Comparison of ENCODE assay signal across 8 cellular contexts in genomic region chr22:41197046-41197807, GRCh38. TPM values are rescaled to one million over a fixed set of nuclear protein-coding genes. Genes with fewer than 3 reads are reported as not detected.
DNase-seq lines count a peak whose midpoint lies in the region; ATAC-seq and TF ChIP-seq lines count a peak whose summit lies in the region.

No MANE protein-coding gene starts in this region.

- no peaks in the 10 kb centered on the region for H3K36me3 Mint-ChIP-seq in neural progenitor cell

- peak overlapping the region; percentile 95 for H2AFZ ChIP-seq in KMS-11 (ENCODE audit: low read depth)
- H2AFZ ChIP-seq in neural progenitor cell (replicated peaks), result peak overlapping the region; percentile 98

- H3K9ac ChIP-seq in KMS-11 (peak overlapping the region; percentile 24; the same call in 1 of the 2 replicates), neural progenitor cell (no peak overlapping the region), stomach smooth muscle (ENCODE audit: low read length in 2 of 2) (peak overlapping the region; percentile 55 to 63)

- H3F3A ChIP-seq in neural progenitor cell (ENCODE audit: low read depth), result peaks cover 22% of the 10 kb centered on the region

- DNase-seq in DMS 273 treated with DMSO at 0.1 percent for 48 hours (lab: John Stamatoyannopoulos, UW) (peak; percentile 52), SHP77 (lab: John Stamatoyannopoulos, UW) (peak; percentile 71 to 77), activated gamma-delta T cell (lab: John Stamatoyannopoulos, UW) (peak; percentile 77), foreskin melanocyte (peak; percentile 64), neural progenitor cell (ENCODE audit: low spot score) (peak; percentile 93)

- H3K4me2 ChIP-seq in KMS-11 (peak overlapping the region; percentile 94), neural progenitor cell (peak overlapping the region; percentile 91)

- peak; percentile 77 for ATAC-seq in GM21717 (IDR thresholded peaks at IDR 0.05; ENCODE audit: unreplicated experiment)

- H4K20me1 ChIP-seq in KMS-11 (ENCODE audit: insufficient read depth), result no peaks in the 10 kb centered on the region
- no peaks in the 10 kb centered on the region for H4K20me1 ChIP-seq in neural progenitor cell (ENCODE audit: low read depth)

- H3K4me1 Mint-ChIP-seq in neural progenitor cell, result peaks cover 7% of the 10 kb centered on the region

- H3K79me2 ChIP-seq in KMS-11 (ENCODE audit: insufficient read depth, low read depth) (no peaks in the 10 kb centered on the region), neural progenitor cell (ENCODE audit: low read depth) (no peaks in the 10 kb centered on the region)

- peaks cover 17% of the 10 kb centered on the region for H3K27me3 Mint-ChIP-seq in neural progenitor cell (ENCODE audit: insufficient read depth, low read depth)

- H3K27ac Mint-ChIP-seq in neural progenitor cell, result no peak overlapping the region

- peak overlapping the region; percentile 85 for H3K4me3 Mint-ChIP-seq in neural progenitor cell

- H3K4me1 ChIP-seq in KMS-11 (ENCODE audit: low read depth, poor library complexity, severe bottlenecking) (peaks cover 14% of the 10 kb centered on the region), neural progenitor cell (no peaks in the 10 kb centered on the region), stomach smooth muscle (ENCODE audit: control insufficient read depth, insufficient read depth, low read length) (peaks cover 15% of the 10 kb centered on the region)

- H3K4me3 ChIP-seq in KMS-11 (IDR thresholded peaks at IDR 0.05; ENCODE audit: insufficient read depth, low read depth, low read length), result no peak overlapping the region
- peak overlapping the region; percentile 60 for H3K4me3 ChIP-seq in neural progenitor cell
- H3K4me3 ChIP-seq in stomach smooth muscle (ENCODE audit: low read length in 2 of 2), result peak overlapping the region; percentile 80 to 85

- TF ChIP-seq CTCF in KMS-11 (conservative IDR thresholded peaks at IDR 0.05; ENCODE audit: low read depth, low read length), result no peak
- no peak for TF ChIP-seq CTCF in neural progenitor cell (IDR thresholded peaks at IDR 0.05)

- no peaks in the 10 kb centered on the region for H3K9me3 ChIP-seq in neural progenitor cell (ENCODE audit: low read depth)
- no peaks in the 10 kb centered on the region for H3K9me3 ChIP-seq in stomach smooth muscle (ENCODE audit: control insufficient read depth in 2 of 2, low read length in 2 of 2)

- peaks cover 10% of the 10 kb centered on the region for H3K27me3 ChIP-seq in KMS-11 (ENCODE audit: insufficient read depth, low read depth)
- H3K27me3 ChIP-seq in neural progenitor cell, result peaks cover 72% of the 10 kb centered on the region
- no peaks in the 10 kb centered on the region for H3K27me3 ChIP-seq in stomach smooth muscle (ENCODE audit: control insufficient read depth in 1 of 2, insufficient read depth in 2 of 2, low read length in 2 of 2)

- H3K9me3 Mint-ChIP-seq in neural progenitor cell, result no peaks in the 10 kb centered on the region

- no peak overlapping the region for H3K27ac ChIP-seq in KMS-11
- H3K27ac ChIP-seq in neural progenitor cell, result no peak overlapping the region
- no peak overlapping the region for H3K27ac ChIP-seq in stomach smooth muscle (ENCODE audit: low read length)

- H3K36me3 ChIP-seq in KMS-11 (ENCODE audit: insufficient read depth) (no peaks in the 10 kb centered on the region), neural progenitor cell (no peaks in the 10 kb centered on the region), stomach smooth muscle (ENCODE audit: control insufficient read depth in 2 of 2, insufficient read depth in 2 of 2, low read length in 2 of 2) (no peaks in the 10 kb centered on the region)

RNA-seq across cellular contexts. Expression of gene L3MBTL2, which starts 7.9 kb away (rescaled TPM):
- total RNA-seq in neural progenitor cell (ENCODE audit: low replicate concordance), result 14.4 and 24.4 TPM in 2 replicates

RNA-seq across cellular contexts. Expression of gene CHADL, which starts 43.5 kb away (rescaled TPM):
- 0.56 TPM in 1 of 2 replicates, not detected in the other for total RNA-seq in neural progenitor cell (ENCODE audit: low replicate concordance)
